ENCODE assay signal across 13 cellular contexts in genomic region chr20:50333131-50333530, GRCh38.
"Had no signal": no experiment of that assay in that cellular context is flagged by ENCODE, and none has a peak within 500 bp of the region (broad histone marks: within the 10 kb centered on the region; RNA-seq: fewer than 3 reads in every experiment).

No MANE protein-coding gene starts in this region.

- DNase-seq: activated CD4-positive, alpha-beta memory T cell treated with anti-CD3 and anti-CD28 coated beads for 36 hours; activated CD4-positive, alpha-beta T cell treated with anti-CD3 and anti-CD28 coated beads for 1 hour; activated naive CD4-positive, alpha-beta T cell; activated T-cell treated with anti-CD3 and anti-CD28 coated beads, Interleukin-2, amount 50 U/mL, for 72 hours; heart right ventricle; psoas muscle; right lobe of liver; SW 1271; transverse colon had no signal

- H3K9me3 Mint-ChIP-seq: natural killer cell treated with Interleukin-12 subunit alpha and Interleukin-12 subunit beta and Interleukin-15 and Interleukin-18, amount 100 ng/mL, for 72 hours had no signal

- H3K9me3 ChIP-seq: heart right ventricle, psoas muscle, right lobe of liver, transverse colon had no signal

- H3K4me3 Mint-ChIP-seq: activated CD4-positive, alpha-beta memory T cell treated with anti-CD3 and anti-CD28 coated beads for 36 hours; activated T-cell treated with anti-CD3 and anti-CD28 coated beads, Interleukin-2, amount 50 U/mL, for 72 hours; natural killer cell treated with Interleukin-12 subunit alpha and Interleukin-12 subunit beta and Interleukin-15 and Interleukin-18, amount 100 ng/mL, for 72 hours; T-helper 2 cell treated with Interferon-gamma antibody and Interleukin-4, amounts not matched to agents 5 μg/mL and 100 μg/mL, for 36 hours had no signal

- H3K36me3 ChIP-seq: cardiac muscle cell, heart right ventricle, right lobe of liver, transverse colon had no signal

- H3K36me3 Mint-ChIP-seq: activated CD4-positive, alpha-beta memory T cell treated with anti-CD3 and anti-CD28 coated beads for 36 hours had no signal

- H3K4me3 ChIP-seq: cardiac muscle cell, heart right ventricle, psoas muscle, right lobe of liver, transverse colon had no signal

- H3K27me3 ChIP-seq: cardiac muscle cell, heart right ventricle, right lobe of liver, transverse colon had no signal

- H3K27ac ChIP-seq: cardiac muscle cell, psoas muscle, right lobe of liver, transverse colon had no signal

- H3K27ac Mint-ChIP-seq: activated CD4-positive, alpha-beta memory T cell treated with anti-CD3 and anti-CD28 coated beads for 36 hours; activated T-cell treated with anti-CD3 and anti-CD28 coated beads, Interleukin-2, amount 50 U/mL, for 72 hours; T-helper 2 cell treated with Interferon-gamma antibody and Interleukin-4, amounts not matched to agents 5 μg/mL and 100 μg/mL, for 36 hours had no signal

- ATAC-seq: activated T-cell treated with anti-CD3 and anti-CD28 coated beads, Interleukin-2, amount 50 U/mL, for 72 hours; left lobe of liver; natural killer cell treated with Interleukin-12 subunit alpha and Interleukin-12 subunit beta and Interleukin-15 and Interleukin-18, amount 100 ng/mL, for 72 hours; psoas muscle had no signal
